ENCODE assay signal across 24 cellular contexts in genomic region chr1:11535761-11536572, GRCh38. TPM values are rescaled to one million over a fixed set of nuclear protein-coding genes. Genes with fewer than 3 reads are reported as not detected.
DNase-seq lines count a peak whose midpoint lies in the region; ATAC-seq and TF ChIP-seq lines count a peak whose summit lies in the region.
"Had no signal": no experiment of that assay in that cellular context is flagged by ENCODE, and none has a peak within 500 bp of the region (broad histone marks: within the 10 kb centered on the region; RNA-seq: fewer than 3 reads in every experiment).

No MANE protein-coding gene starts in this region.

- H3K9ac ChIP-seq in Karpas-422 (ENCODE audit: low read length) (no peak overlapping the region), endodermal cell (ENCODE audit: extremely low read depth, low read length, poor library complexity, severe bottlenecking) (no peak overlapping the region), trophoblast cell (ENCODE audit: low read length) (no peak overlapping the region)

- H3K27me3 Mint-ChIP-seq in endodermal cell (ENCODE audit: insufficient read depth), result no peaks in the 10 kb centered on the region

- peaks cover 14% of the 10 kb centered on the region for H3K4me1 Mint-ChIP-seq in endodermal cell
- H3K4me1 Mint-ChIP-seq: activated naive CD4-positive, alpha-beta T cell treated with anti-CD3 and anti-CD28 coated beads, Interleukin-2, amount 10 ng/mL, durations not matched to agents 7 days and 5 days; nephron; stimulated activated naive B cell treated with anti-CD40 and anti-IgM and Interleukin-4, amounts not matched to agents 10 μg/mL and 1 μg/mL and 100 μg/mL, for 72 hours had no signal

- H2AFZ ChIP-seq in Karpas-422 (ENCODE audit: low read length) (no peak overlapping the region), trophoblast cell (ENCODE audit: insufficient read depth, low read length, poor library complexity) (no peak overlapping the region)

- H3K9me3 ChIP-seq in Karpas-422 (ENCODE audit: low read length) (no peaks in the 10 kb centered on the region), endodermal cell (ENCODE audit: control insufficient read depth, low read length) (no peaks in the 10 kb centered on the region), trophoblast cell (ENCODE audit: insufficient read depth, low read depth, low read length) (no peaks in the 10 kb centered on the region)
- H3K9me3 ChIP-seq: gastrocnemius medialis, testis had no signal

- no peak overlapping the region for H2AK5ac ChIP-seq in trophoblast cell (ENCODE audit: low read length)

- no peak overlapping the region for H2BK5ac ChIP-seq in trophoblast cell (ENCODE audit: low read depth, low read length, poor library complexity)

- H3K27ac ChIP-seq in Karpas-422 (ENCODE audit: low read length), result no peak overlapping the region
- H3K27ac ChIP-seq in endodermal cell (ENCODE audit: low read depth, low read length), result no peak overlapping the region
- H3K27ac ChIP-seq in trophoblast cell (ENCODE audit: low read depth, low read length), result no peak overlapping the region
- H3K27ac ChIP-seq: gastrocnemius medialis, testis had no signal

- H2BK12ac ChIP-seq in trophoblast cell (ENCODE audit: low read length), result peak overlapping the region; percentile 2

- no peaks in the 10 kb centered on the region for H3K36me3 ChIP-seq in Karpas-422 (ENCODE audit: insufficient read depth, low read length)
- no peaks in the 10 kb centered on the region for H3K36me3 ChIP-seq in endodermal cell (ENCODE audit: control insufficient read depth, insufficient read depth, low read length)
- no peaks in the 10 kb centered on the region for H3K36me3 ChIP-seq in trophoblast cell (ENCODE audit: control insufficient read depth in 1 of 2, insufficient read depth in 2 of 2, low read length in 2 of 2)
- H3K36me3 ChIP-seq: gastrocnemius medialis had no signal

- no peak overlapping the region for H3K23ac ChIP-seq in trophoblast cell (ENCODE audit: low read length)

- no peak overlapping the region for H3K4me3 ChIP-seq in Karpas-422 (ENCODE audit: low read length)
- no peak overlapping the region for H3K4me3 ChIP-seq in endodermal cell (ENCODE audit: low read length)
- no peak overlapping the region for H3K4me3 ChIP-seq in trophoblast cell (ENCODE audit: low read depth, low read length)
- H3K4me3 ChIP-seq: gastrocnemius medialis, testis had no signal

- H3K9me2 ChIP-seq in Karpas-422 (replicated peaks; ENCODE audit: insufficient read depth, low read length), result no peaks in the 10 kb centered on the region

- H3K4me2 ChIP-seq in Karpas-422 (ENCODE audit: low read depth, low read length, poor library complexity, severe bottlenecking) (no peak overlapping the region), trophoblast cell (ENCODE audit: low read length) (no peak overlapping the region)

- H3K27me3 ChIP-seq in Karpas-422 (ENCODE audit: low read length) (no peaks in the 10 kb centered on the region), endodermal cell (ENCODE audit: control insufficient read depth, insufficient read depth, low read length, poor library complexity, severe bottlenecking) (no peaks in the 10 kb centered on the region), trophoblast cell (ENCODE audit: insufficient read depth, low read length) (no peaks in the 10 kb centered on the region)
- H3K27me3 ChIP-seq: testis had no signal

- no peak overlapping the region for H3K4me3 Mint-ChIP-seq in endodermal cell
- H3K4me3 Mint-ChIP-seq: activated naive CD4-positive, alpha-beta T cell treated with anti-CD3 and anti-CD28 coated beads, Interleukin-2, amount 10 ng/mL, durations not matched to agents 7 days and 5 days; activated T-cell treated with anti-CD3 and anti-CD28 coated beads, Interleukin-2, amount 50 U/mL, for 72 hours; nephron; stimulated activated naive B cell treated with anti-CD40 and anti-IgM and Interleukin-4, amounts not matched to agents 10 μg/mL and 1 μg/mL and 100 μg/mL, for 72 hours had no signal

- DNase-seq in EL (peak; percentile 6), Karpas-422 (peak; percentile 49), endodermal cell (no peak), trophoblast cell (peak in 1 of 2 donors; percentile 17)
- DNase-seq in activated CD8-positive, alpha-beta memory T cell treated with anti-CD3 and anti-CD28 coated beads, Interleukin-2, amount 50 U/mL, for 48 hours, result no peak
- DNase-seq: activated naive CD4-positive, alpha-beta T cell treated with anti-CD3 and anti-CD28 coated beads, Interleukin-2, amount 10 ng/mL, durations not matched to agents 7 days and 5 days; activated T-cell treated with anti-CD3 and anti-CD28 coated beads, Interleukin-2, amount 50 U/mL, for 72 hours; anterior cingulate cortex; central memory CD4-positive, alpha-beta T cell; erythroblast; gastrocnemius medialis; left colon; NCI-H1436 treated with DMSO at 0.1 percent for 48 hours; NCI-H2171 treated with DMSO at 0.1 percent for 48 hours; NCI-H526; Right ventricle myocardium superior; stimulated activated CD4-positive, alpha-beta T cell treated with anti-CD3 and anti-CD28 coated beads, Interleukin-1b, Interleukin-23, amount 100 ng/mL, for 48 hours; stimulated activated naive B cell treated with anti-CD40 and anti-IgM and Interleukin-4, amounts not matched to agents 10 μg/mL and 1 μg/mL and 100 μg/mL, for 72 hours; SW 1271; testis had no signal

- no peaks in the 10 kb centered on the region for H3K79me2 ChIP-seq in Karpas-422 (ENCODE audit: low read length)
- H3K79me2 ChIP-seq in trophoblast cell (ENCODE audit: control insufficient read depth, insufficient read depth, low read length, poor library complexity), result peaks cover 2% of the 10 kb centered on the region

- no peak overlapping the region for H2BK120ac ChIP-seq in trophoblast cell (ENCODE audit: insufficient read depth, low read length, poor library complexity)

- ATAC-seq in HG02642 (IDR thresholded peaks at IDR 0.05; ENCODE audit: poor library complexity, unreplicated experiment) (no peak), HG03565 (IDR thresholded peaks at IDR 0.05; ENCODE audit: unreplicated experiment) (no peak)
- ATAC-seq: activated T-cell treated with anti-CD3 and anti-CD28 coated beads, Interleukin-2, amount 50 U/mL, for 72 hours; gastrocnemius medialis; left colon; stimulated activated naive B cell treated with anti-CD40 and anti-IgM and Interleukin-4, amounts not matched to agents 10 μg/mL and 1 μg/mL and 100 μg/mL, for 72 hours had no signal

- H3K36me3 Mint-ChIP-seq in endodermal cell (ENCODE audit: low read depth), result peaks cover 1% of the 10 kb centered on the region
- H3K36me3 Mint-ChIP-seq: activated naive CD4-positive, alpha-beta T cell treated with anti-CD3 and anti-CD28 coated beads, Interleukin-2, amount 10 ng/mL, durations not matched to agents 7 days and 5 days; stimulated activated naive B cell treated with anti-CD40 and anti-IgM and Interleukin-4, amounts not matched to agents 10 μg/mL and 1 μg/mL and 100 μg/mL, for 72 hours had no signal

- no peak overlapping the region for H3K4ac ChIP-seq in trophoblast cell (ENCODE audit: low read depth, low read length)

- WGBS in endodermal cell (ENCODE audit: insufficient coverage in 1 of 2, insufficient read length in 1 of 2), 2 experiments, result 95 to 97% methylated on average over 23 to 33 of the region's 33 CpGs
- no CpG with 5 or more reads among the region's 33 CpGs for WGBS in trophoblast cell (ENCODE audit: extremely low coverage, insufficient coverage, insufficient read length)

- peak overlapping the region; percentile 29 for H4K91ac ChIP-seq in trophoblast cell (ENCODE audit: low read depth, low read length)

- H3K9me3 Mint-ChIP-seq in endodermal cell, result no peaks in the 10 kb centered on the region
- H3K9me3 Mint-ChIP-seq: activated naive CD4-positive, alpha-beta T cell treated with anti-CD3 and anti-CD28 coated beads, Interleukin-2, amount 10 ng/mL, durations not matched to agents 7 days and 5 days; activated T-cell treated with anti-CD3 and anti-CD28 coated beads, Interleukin-2, amount 50 U/mL, for 72 hours; nephron; stimulated activated naive B cell treated with anti-CD40 and anti-IgM and Interleukin-4, amounts not matched to agents 10 μg/mL and 1 μg/mL and 100 μg/mL, for 72 hours had no signal

- no peak overlapping the region for H4K12ac ChIP-seq in trophoblast cell (ENCODE audit: low read depth, low read length)

- H3K14ac ChIP-seq in trophoblast cell (ENCODE audit: low read length), result no peak overlapping the region

- no peaks in the 10 kb centered on the region for H3K4me1 ChIP-seq in Karpas-422 (ENCODE audit: low read length)
- H3K4me1 ChIP-seq in endodermal cell (ENCODE audit: control insufficient read depth, insufficient read depth, low read length), result no peaks in the 10 kb centered on the region
- peaks cover 22 to 26% of the 10 kb centered on the region in 2 experiments for H3K4me1 ChIP-seq in trophoblast cell (ENCODE audit: control insufficient read depth in 1 of 2, insufficient read depth in 2 of 2, low read length in 2 of 2)
- H3K4me1 ChIP-seq: gastrocnemius medialis, testis had no signal

- H4K8ac ChIP-seq in trophoblast cell (ENCODE audit: low read depth, low read length), result no peak overlapping the region

- H4K20me1 ChIP-seq in Karpas-422 (ENCODE audit: insufficient read depth, low read depth, low read length), result no peaks in the 10 kb centered on the region; the same call in 1 of the 2 replicates

- H3K79me1 ChIP-seq in trophoblast cell (ENCODE audit: low read length), result peaks cover 4% of the 10 kb centered on the region

- no peak overlapping the region for H3K18ac ChIP-seq in trophoblast cell (ENCODE audit: low read length)

- no peak overlapping the region for H3K27ac Mint-ChIP-seq in endodermal cell
- H3K27ac Mint-ChIP-seq: activated naive CD4-positive, alpha-beta T cell treated with anti-CD3 and anti-CD28 coated beads, Interleukin-2, amount 10 ng/mL, durations not matched to agents 7 days and 5 days; activated T-cell treated with anti-CD3 and anti-CD28 coated beads, Interleukin-2, amount 50 U/mL, for 72 hours; nephron; stimulated activated naive B cell treated with anti-CD40 and anti-IgM and Interleukin-4, amounts not matched to agents 10 μg/mL and 1 μg/mL and 100 μg/mL, for 72 hours had no signal

- TF ChIP-seq CTCF in endodermal cell (conservative IDR thresholded peaks at IDR 0.05), result peak; percentile 42

RNA-seq across cellular contexts. Expression of gene DISP3, which starts 57.0 kb away (rescaled TPM):
- total RNA-seq in Karpas-422 (2014; rRNA removed; shearing (Covaris generic); ENCODE audit: low replicate concordance), result 0.04 and 0.25 TPM in 2 replicates
- 10 to 100 TPM in 1 of 2 donors, 1 to 10 TPM in 1; 9.6 to 11.6 TPM for total RNA-seq in endodermal cell
- 31.3 TPM for polyA plus RNA-seq in endodermal cell (2013, experiment 1 of 2)
- 26.0 TPM for polyA plus RNA-seq in endodermal cell (2013, experiment 2 of 2)
- 0.33 and 0.49 TPM in 2 replicates for polyA plus RNA-seq in trophoblast cell (2013)
- total RNA-seq: gastrocnemius medialis, mesenteric fat pad, Right ventricle myocardium superior had no signal

Comparison
In these comparisons a context has a peak if more than half of its experiments do, and no peak if none do; other contexts are left out.
1. DNase-seq: peak in EL (single experiment) and Karpas-422 (single experiment); none in endodermal cell (single experiment) and activated CD8-positive, alpha-beta memory T cell treated with anti-CD3 and anti-CD28 coated beads, Interleukin-2, amount 50 U/mL, for 48 hours (single experiment).